22 cellular contexts compared by ENCODE assay signal in genomic region chr4:6383929-6384328, GRCh38.
A peak's percentile ranks its signal among the peaks of the same experiment; 100 is the strongest.
DNase-seq lines count a peak whose midpoint lies in the region; ATAC-seq, FAIRE-seq and TF ChIP-seq lines count a peak whose summit lies in the region.
"Had no signal": no experiment of that assay in that cellular context is flagged by ENCODE, and none has a peak within 500 bp of the region (broad histone marks: within the 10 kb centered on the region; RNA-seq: fewer than 3 reads in every experiment).

No MANE protein-coding gene starts in this region.

- 59% methylated on average over 9 of the region's 9 CpGs for WGBS in right cardiac atrium
- 66 to 70% methylated on average over 9 of the region's 9 CpGs for WGBS in heart right ventricle, 2 donors
- WGBS in spleen, 5 donors, result 71 to 84% (median 76%) methylated on average over 9 of the region's 9 CpGs

- in situ Hi-C loops in gastrocnemius medialis (cut with MboI; ENCODE audit: low sequenced_read_pairs in 4 of 4), result no loop called here

- TF ChIP-seq CTCF in heart right ventricle (IDR thresholded peaks at IDR 0.05), result no peak
- no peak for TF ChIP-seq CTCF in kidney (IDR thresholded peaks at IDR 0.05; ENCODE audit: borderline replicate concordance, extremely low read depth, insufficient read depth)
- TF ChIP-seq CTCF in spleen (IDR thresholded peaks at IDR 0.05 in 8 of 11, conservative IDR thresholded peaks at IDR 0.05 in 3 of 11), result no peak
- no peak for TF ChIP-seq CTCF in gastrocnemius medialis (IDR thresholded peaks at IDR 0.05 in 4 of 5, conservative IDR thresholded peaks at IDR 0.05 in 1 of 5)

- ATAC-seq in right cardiac atrium (no peak), heart right ventricle (no peak), gastrocnemius medialis (no peak)
- ATAC-seq: GM12878, HepG2 had no signal

- no peak overlapping the region for H3K27ac ChIP-seq in right cardiac atrium (ENCODE audit: low read length)
- H3K27ac ChIP-seq in heart right ventricle, result no peak overlapping the region
- H3K27ac ChIP-seq in kidney (ENCODE audit: low read depth in 2 of 2, low read length in 2 of 2), result no peak overlapping the region
- no peak overlapping the region for H3K27ac ChIP-seq in spleen
- H3K27ac ChIP-seq in gastrocnemius medialis, result no peak overlapping the region

- DNase-seq in right cardiac atrium (peak in 2 of 3 donors; percentile 33), heart right ventricle (no peak), kidney (peak; percentile 41), spleen (peak; percentile 39), HuH-7 (ENCODE audit: low spot score) (no peak), gastrocnemius medialis (no peak)
- DNase-seq: ACHN; BE2C; C1 segment of cervical spinal cord; CD4-positive, CD25-positive, alpha-beta regulatory T cell; CD8-positive, alpha-beta memory T cell; COR-L47; DMS 273 treated with DMSO at 0.1 percent for 48 hours; DMS53; DND-41; EL; H9 had no signal

- H3K36me3 ChIP-seq in heart right ventricle (no peaks in the 10 kb centered on the region), kidney (ENCODE audit: control insufficient read depth in 1 of 2, insufficient read depth in 2 of 2, low read length in 2 of 2) (no peaks in the 10 kb centered on the region), spleen (no peaks in the 10 kb centered on the region), gastrocnemius medialis (no peaks in the 10 kb centered on the region)
- H3K36me3 ChIP-seq: BE2C had no signal

- H3K9ac ChIP-seq in kidney (ENCODE audit: low read length in 2 of 2), result no peak overlapping the region

- TF ChIP-seq POLR2A in spleen (IDR thresholded peaks at IDR 0.05) (no peak), gastrocnemius medialis (IDR thresholded peaks at IDR 0.05) (no peak)

- H3K4me1 ChIP-seq in right cardiac atrium (ENCODE audit: control insufficient read depth, insufficient read depth, low read length) (no peaks in the 10 kb centered on the region), heart right ventricle (no peaks in the 10 kb centered on the region), kidney (ENCODE audit: control insufficient read depth in 1 of 2, insufficient read depth in 1 of 2, low read depth in 1 of 2, low read length in 2 of 2) (no peaks in the 10 kb centered on the region), spleen (no peaks in the 10 kb centered on the region), gastrocnemius medialis (no peaks in the 10 kb centered on the region)
- H3K4me1 ChIP-seq: BE2C had no signal

- FAIRE-seq in kidney (lab: Jason Lieb, UNC), result no peak
- FAIRE-seq: A204.1, GM12878, H1, HepG2, HTR-8/SVneo had no signal

- intact Hi-C loops in right cardiac atrium (cut with DNase I) (no loop called here), heart right ventricle (cut with DNase I) (loop anchor here in 1 of 10 donors (10.0 kb wide), 1 partner anchor 131 kb away; no protein-coding TSS in a partner anchor), kidney (cut with DNase I) (no loop called here), spleen (cut with DNase I; ENCODE audit: low total_unique reads) (no loop called here), gastrocnemius medialis (cut with DNase I; ENCODE audit: low total_unique reads) (no loop called here)

- H3K9me3 ChIP-seq in right cardiac atrium (ENCODE audit: control insufficient read depth, low read length) (no peaks in the 10 kb centered on the region), heart right ventricle (no peaks in the 10 kb centered on the region), kidney (ENCODE audit: control insufficient read depth in 1 of 2, low read length in 2 of 2) (no peaks in the 10 kb centered on the region), spleen (no peaks in the 10 kb centered on the region), gastrocnemius medialis (no peaks in the 10 kb centered on the region)
- H3K9me3 ChIP-seq: BE2C had no signal

- H3K27me3 ChIP-seq in right cardiac atrium (ENCODE audit: control insufficient read depth, insufficient read depth) (no peaks in the 10 kb centered on the region), heart right ventricle (peaks cover 0 to 52% (median 19%) of the 10 kb centered on the region in 7 donors), spleen (replicated peaks in 1 of 7) (peaks cover 0 to 67% (median 0%) of the 10 kb centered on the region in 7 donors), gastrocnemius medialis (peaks cover 15 to 30% (median 28%) of the 10 kb centered on the region in 3 donors)
- H3K27me3 ChIP-seq: BE2C had no signal

- H3K4me3 ChIP-seq in right cardiac atrium (ENCODE audit: low read length) (no peak overlapping the region), heart right ventricle (no peak overlapping the region), kidney (ENCODE audit: low read length in 2 of 2) (no peak overlapping the region), spleen (no peak overlapping the region), gastrocnemius medialis (no peak overlapping the region)
- H3K4me3 ChIP-seq: GM12878 had no signal

Comparison
In these comparisons a context has a peak if more than half of its experiments do, and no peak if none do; other contexts are left out.
1. DNase-seq: peak in right cardiac atrium (2 of 3), kidney (single experiment) and spleen (single experiment); none in heart right ventricle (0 of 2), HuH-7 (single experiment) and gastrocnemius medialis (0 of 2).